8 cellular contexts compared by ENCODE assay signal in genomic region chrX:149631293-149632165, GRCh38. TPM values are rescaled to one million over a fixed set of nuclear protein-coding genes. Genes with fewer than 3 reads are reported as not detected.
DNase-seq lines count a peak whose midpoint lies in the region; ATAC-seq and TF ChIP-seq lines count a peak whose summit lies in the region.

Gene TMEM185A, minus strand, starts transcription at chrX:149631792. Its CDS starts 212 bp downstream, at chrX:149631580.

- TF ChIP-seq CTCF in AG04450 (IDR thresholded peaks at IDR 0.05; ENCODE audit: low read depth, low read length) (no peak), dorsolateral prefrontal cortex (IDR thresholded peaks at IDR 0.05 in 54 of 56, conservative IDR thresholded peaks at IDR 0.05 in 2 of 56; ENCODE audit: low read depth in 1 of 56, partially characterized antibody in 56 of 56) (peak in 1 of 56 donors; percentile 3), lower lobe of right lung (IDR thresholded peaks at IDR 0.05) (no peak)

- intact Hi-C loops in dorsolateral prefrontal cortex (cut with DNase I): no loop called here
- intact Hi-C loops in lower lobe of right lung (cut with DNase I): no loop called here

- in situ Hi-C loops in GM18951 (cut with MboI; ENCODE audit: low sequenced_read_pairs, unreplicated experiment): no loop called here

- no peaks in the 10 kb centered on the region for H3K4me1 ChIP-seq in lower lobe of right lung

- H3K27me3 ChIP-seq in AG04450 (ENCODE audit: control insufficient read depth, insufficient read depth, low read length) (no peaks in the 10 kb centered on the region), dorsolateral prefrontal cortex (peaks cover 0 to 61% (median 5%) of the 10 kb centered on the region in 45 donors), lower lobe of right lung (ENCODE audit: low read depth) (no peaks in the 10 kb centered on the region)

- TF ChIP-seq POLR2A in GM18951 (IDR thresholded peaks at IDR 0.05; ENCODE audit: extremely low read depth, insufficient read depth, insufficient read length): peak; percentile 64

- no peaks in the 10 kb centered on the region for H3K36me3 ChIP-seq in lower lobe of right lung

- H3K27ac ChIP-seq in AG04450 (ENCODE audit: low read depth, low read length) (peak within 1 kb of the TSS; percentile 57), dorsolateral prefrontal cortex (peak within 1 kb of the TSS in 36 of 59 donors; percentile 6 to 72 (median 43)), lower lobe of right lung (peak within 1 kb of the TSS; percentile 67)

- H3K9me3 ChIP-seq in AG04450 (ENCODE audit: control insufficient read depth, insufficient read depth, low read length): no peaks in the 10 kb centered on the region
- no peaks in the 10 kb centered on the region for H3K9me3 ChIP-seq in lower lobe of right lung

- POLR2A ChIA-PET in AG04450 (lab: Yijun Ruan, JAX): no interaction called here

- peak within 1 kb of the TSS; percentile 73 for H3K4me3 ChIP-seq in AG04450 (ENCODE audit: low read depth, low read length)
- H3K4me3 ChIP-seq in dorsolateral prefrontal cortex: peak within 1 kb of the TSS; percentile 24 to 80 (median 67)
- H3K4me3 ChIP-seq in lower lobe of right lung: peak within 1 kb of the TSS; percentile 79

- no peak for DNase-seq in AG04450 (ENCODE audit: low read depth, low spot score)
- peak; percentile 50 for DNase-seq in NCI-H345 treated with DMSO at 0.1 percent for 48 hours (lab: John Stamatoyannopoulos, UW; ENCODE audit: unreplicated experiment)
- peak; percentile 43 to 65 for DNase-seq in activated CD4-positive, alpha-beta T cell treated with anti-CD3 and anti-CD28 coated beads, Interleukin-2, amount 50 U/mL, for 24 hours (ENCODE audit: low read depth in 1 of 2, low spot score in 1 of 2)
- peak in 9 of 10 donors; percentile 41 to 81 (median 59) for DNase-seq in dorsolateral prefrontal cortex
- peak; percentile 81 for DNase-seq in lower lobe of right lung
- peak; percentile 37 to 73 (median 52) for DNase-seq in stimulated activated CD4-positive, alpha-beta T cell treated with anti-CD3 and anti-CD28 coated beads, TNF-alpha, amount 100 ng/mL, for 24 hours (ENCODE audit: low read depth in 3 of 3)

- peak; percentile 72 for ATAC-seq in HG03159 (IDR thresholded peaks at IDR 0.05; ENCODE audit: unreplicated experiment)
- peak; percentile 91 to 94 for ATAC-seq in lower lobe of right lung

- CTCF ChIA-PET in AG04450 (lab: Charles Lee): no interaction called here

RNA-seq across cellular contexts. Expression of gene TMEM185A, which starts in this region (rescaled TPM):
- 20.2 and 21.4 TPM in 2 replicates for polyA plus RNA-seq in AG04450 (2011; rRNA removed)
- polyA minus RNA-seq in AG04450 (2011; rRNA and poly(A)+ RNA removed): 43.7 and 61.1 TPM in 2 replicates
- total RNA-seq in dorsolateral prefrontal cortex: 10 to 100 TPM; 21.1 to 50.1 (median 33.0) TPM
- total RNA-seq in lower lobe of right lung: 19.9 TPM
